12 cellular contexts compared by ENCODE assay signal in the genomic region with DNA sequence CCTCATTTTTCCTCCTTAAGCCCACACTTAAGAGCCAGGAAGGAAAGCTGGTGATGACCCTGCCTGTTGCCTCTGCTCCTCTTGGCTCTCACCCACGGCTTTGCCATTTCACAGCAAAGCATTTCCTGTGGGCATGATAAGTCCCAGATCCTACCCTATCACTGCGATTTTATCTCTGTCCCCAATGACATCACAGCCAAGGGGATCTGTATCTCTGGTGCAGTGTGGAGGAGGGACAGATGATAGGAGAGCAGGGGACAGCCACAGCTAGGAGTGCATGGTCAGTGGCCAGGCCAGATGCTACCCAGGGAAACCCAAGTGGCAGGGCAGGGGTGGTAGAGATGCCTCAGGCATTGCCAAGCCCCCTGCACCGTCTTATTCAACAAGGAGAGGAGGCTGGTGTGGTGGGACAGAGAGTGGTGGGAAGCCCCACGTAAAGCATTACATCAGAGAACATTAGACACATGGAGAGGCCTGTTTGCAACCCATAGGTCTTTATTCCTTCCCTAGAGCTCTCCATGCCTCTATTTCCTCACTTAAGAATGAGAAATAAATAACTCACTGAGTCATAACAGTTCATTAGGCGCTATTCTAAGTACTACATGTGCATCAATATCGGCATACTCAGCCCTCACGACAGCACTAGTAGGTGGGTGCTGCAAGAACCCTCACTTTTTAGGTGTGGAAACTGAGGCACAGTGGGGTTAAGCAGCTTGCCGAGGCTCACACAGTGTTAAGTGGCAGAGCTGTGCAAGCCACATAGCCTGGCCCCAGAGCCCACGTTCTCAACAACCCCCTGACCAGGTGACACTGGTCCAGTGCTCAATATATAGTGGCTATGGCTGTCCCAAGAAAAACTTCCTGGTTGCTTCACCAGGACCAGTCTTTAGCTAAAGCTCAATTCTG. TPM values are rescaled to one million over a fixed set of nuclear protein-coding genes. Genes with fewer than 3 reads are reported as not detected.
DNase-seq lines count a peak whose midpoint lies in the region; ATAC-seq and TF ChIP-seq lines count a peak whose summit lies in the region.
"Had no signal": no experiment of that assay in that cellular context is flagged by ENCODE, and none has a peak within 500 bp of the region (broad histone marks: within the 10 kb centered on the region; RNA-seq: fewer than 3 reads in every experiment).

No MANE protein-coding gene starts in this region.

- ATAC-seq in GM21447 (IDR thresholded peaks at IDR 0.05; ENCODE audit: unreplicated experiment): no peak
- ATAC-seq: activated T-cell treated with anti-CD3 and anti-CD28 coated beads, Interleukin-2, amount 50 U/mL, for 72 hours had no signal

- no peaks in the 10 kb centered on the region for H3K9me3 ChIP-seq in skeletal muscle tissue (ENCODE audit: control insufficient read depth in 3 of 3, low read length in 3 of 3)
- H3K9me3 ChIP-seq: sigmoid colon had no signal

- H3K4me3 ChIP-seq in dorsolateral prefrontal cortex: peak overlapping the region in 57 of 59 donors; percentile 22 to 98 (median 85)
- peak overlapping the region in 2 of 3 donors; percentile 22 to 77 for H3K4me3 ChIP-seq in skeletal muscle tissue (ENCODE audit: low read length in 3 of 3)
- H3K4me3 ChIP-seq: sigmoid colon had no signal

- DNase-seq in NAMALWA (ENCODE audit: low spot score) (peak; percentile 33), dorsolateral prefrontal cortex (no peak), NCI-H1105 (lab: John Stamatoyannopoulos, UW) (no peak), HuH-7 (ENCODE audit: low spot score) (no peak)
- DNase-seq: activated T-cell treated with anti-CD3 and anti-CD28 coated beads, Interleukin-2, amount 50 U/mL, for 72 hours; sigmoid colon; T1000 had no signal

- H3K36me3 ChIP-seq in skeletal muscle tissue (ENCODE audit: control insufficient read depth in 3 of 3, insufficient read depth in 3 of 3, low read length in 3 of 3): peaks cover 0 to 3% (median 0%) of the 10 kb centered on the region in 3 donors

- TF ChIP-seq CTCF in dorsolateral prefrontal cortex (IDR thresholded peaks at IDR 0.05 in 54 of 56, conservative IDR thresholded peaks at IDR 0.05 in 2 of 56; ENCODE audit: low read depth in 1 of 56, partially characterized antibody in 56 of 56): no peak

- H3K27ac ChIP-seq in dorsolateral prefrontal cortex (peak overlapping the region; percentile 49 to 100 (median 99)), skeletal muscle tissue (ENCODE audit: low read depth, low read length) (peak overlapping the region; percentile 45)
- H3K27ac ChIP-seq: HL-60, sigmoid colon had no signal

- H3K9ac ChIP-seq in skeletal muscle tissue (ENCODE audit: low read depth in 1 of 3, low read length in 3 of 3): peak overlapping the region in 2 of 3 donors; percentile 60 to 63

- intact Hi-C loops in dorsolateral prefrontal cortex (cut with DNase I): loop anchor here in 1 of 2 donors (5.0 kb wide), 1 partner anchor 38 kb away; no protein-coding TSS in a partner anchor

- TF ChIP-seq POLR2A in GM10847 (IDR thresholded peaks at IDR 0.05; ENCODE audit: extremely low read depth, insufficient read length): peak; percentile 10

- H3K27me3 ChIP-seq in dorsolateral prefrontal cortex (no peaks in the 10 kb centered on the region), skeletal muscle tissue (ENCODE audit: control insufficient read depth in 3 of 3, insufficient read depth in 3 of 3, low read length in 3 of 3) (no peaks in the 10 kb centered on the region)
- H3K27me3 ChIP-seq: sigmoid colon had no signal

- peaks cover 68 to 84% (median 73%) of the 10 kb centered on the region in 3 donors for H3K4me1 ChIP-seq in skeletal muscle tissue (ENCODE audit: control insufficient read depth in 3 of 3, insufficient read depth in 3 of 3, low read length in 3 of 3)

RNA-seq across cellular contexts. Expression of a gene that starts 4.6 kb away (rescaled TPM):
- total RNA-seq in dorsolateral prefrontal cortex (100 to 1,000 TPM in 2 of 120 experiments, 10 to 100 TPM in 118; 13.9 to 125 (median 40.5) TPM), skeletal muscle tissue (7.8 TPM)

RNA-seq across cellular contexts. Expression of a gene that starts 16.4 kb away (rescaled TPM):
- total RNA-seq in dorsolateral prefrontal cortex: 1 to 10 TPM in 11 of 120 experiments, under 1 TPM in 26, not detected in 83; 0.38 to 2.2 (median 0.64) TPM
- total RNA-seq in skeletal muscle tissue: 0.52 TPM
- total RNA-seq: activated T-cell treated with anti-CD3 and anti-CD28 coated beads, Interleukin-2, amount 50 U/mL, for 72 hours; kidney epithelial cell; sigmoid colon had no signal

RNA-seq across cellular contexts. Expression of a gene that starts 48.9 kb away (rescaled TPM):
- total RNA-seq in dorsolateral prefrontal cortex: 10 to 100 TPM; 20.4 to 52.8 (median 33.0) TPM
- 1.6 TPM for total RNA-seq in skeletal muscle tissue

RNA-seq across cellular contexts. Expression of a gene that starts 49.8 kb away (rescaled TPM):
- total RNA-seq in dorsolateral prefrontal cortex (1 to 10 TPM in 71 of 120 experiments, under 1 TPM in 17, not detected in 32; 0.36 to 9.2 (median 2.1) TPM), skeletal muscle tissue (2.6 TPM)
- total RNA-seq: kidney epithelial cell had no signal

RNA-seq across cellular contexts. Expression of a gene that starts 56.7 kb away (rescaled TPM):
- total RNA-seq in dorsolateral prefrontal cortex (100 to 1,000 TPM in 56 of 120 experiments, 10 to 100 TPM in 64; 67.4 to 141 (median 99.4) TPM), skeletal muscle tissue (92.4 TPM)
